Comparison of ENCODE assay signal across 10 cellular contexts in the genomic region with DNA sequence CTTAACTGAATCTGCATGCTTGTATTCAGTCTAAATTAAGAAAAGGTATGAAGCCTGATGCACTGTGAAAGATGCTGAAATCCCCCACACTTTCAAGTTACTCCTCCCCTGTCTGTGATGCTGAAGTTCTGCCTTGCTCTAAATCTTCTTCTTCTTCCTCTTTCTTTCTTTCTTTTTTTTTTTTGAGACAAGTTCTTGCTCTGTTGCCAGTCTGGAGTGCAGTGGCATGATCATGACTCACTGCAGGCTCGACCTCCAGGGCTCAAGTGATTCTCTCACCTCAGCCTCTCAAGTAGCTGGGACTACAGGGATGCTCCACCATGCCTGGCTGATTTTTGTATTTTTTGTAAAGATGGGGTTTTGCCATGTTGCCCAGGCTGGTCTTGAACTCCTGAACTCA.
DNase-seq lines count a peak whose midpoint lies in the region; ATAC-seq and TF ChIP-seq lines count a peak whose summit lies in the region.
"Had no signal": no experiment of that assay in that cellular context is flagged by ENCODE, and none has a peak within 500 bp of the region (broad histone marks: within the 10 kb centered on the region; RNA-seq: fewer than 3 reads in every experiment).

No MANE protein-coding gene starts in this region.

- H3K27me3 ChIP-seq in left ventricle myocardium inferior (ENCODE audit: low read depth): no peaks in the 10 kb centered on the region
- H3K27me3 ChIP-seq in effector memory CD4-positive, alpha-beta T cell (replicated peaks; ENCODE audit: control insufficient read depth, insufficient read depth, low read length, poor library complexity, severe bottlenecking): no peaks in the 10 kb centered on the region
- H3K27me3 ChIP-seq in testis: no peaks in the 10 kb centered on the region
- no peaks in the 10 kb centered on the region for H3K27me3 ChIP-seq in body of pancreas
- H3K27me3 ChIP-seq: esophagus squamous epithelium had no signal

- H3K36me3 ChIP-seq in left ventricle myocardium inferior: no peaks in the 10 kb centered on the region
- H3K36me3 ChIP-seq in effector memory CD4-positive, alpha-beta T cell (ENCODE audit: control insufficient read depth, insufficient read depth, low read length): no peaks in the 10 kb centered on the region
- H3K36me3 ChIP-seq in testis (ENCODE audit: low read depth, missing control alignments): no peaks in the 10 kb centered on the region
- H3K36me3 ChIP-seq in body of pancreas (replicated peaks in 1 of 2; ENCODE audit: insufficient read depth in 1 of 2, low read depth in 2 of 2): no peaks in the 10 kb centered on the region
- H3K36me3 ChIP-seq: esophagus squamous epithelium had no signal

- intact Hi-C loops in left ventricle myocardium inferior (cut with micrococcal nuclease): no loop called here
- intact Hi-C loops in cardiac septum (cut with DNase I): loop anchor here (10.0 kb wide), 2 partner anchors 127 to 877 kb away; no protein-coding TSS in a partner anchor
- intact Hi-C loops in testis (cut with DNase I; ENCODE audit: low total_unique reads): no loop called here
- intact Hi-C loops in body of pancreas (cut with DNase I): no loop called here

- TF ChIP-seq POLR2A in testis (IDR thresholded peaks at IDR 0.05): no peak
- no peak for TF ChIP-seq POLR2A in body of pancreas (IDR thresholded peaks at IDR 0.05)

- no peak for DNase-seq in left ventricle myocardium inferior
- no peak for DNase-seq in cardiac septum (ENCODE audit: low spot score)
- peak; percentile 10 for DNase-seq in UCSD-AML1 (lab: John Stamatoyannopoulos, UW; ENCODE audit: unreplicated experiment)
- DNase-seq in effector memory CD4-positive, alpha-beta T cell: peak in 2 of 3 donors; percentile 31 to 39
- no peak for DNase-seq in testis
- no peak for DNase-seq in NCI-H510A (lab: John Stamatoyannopoulos, UW)
- DNase-seq in body of pancreas: no peak
- DNase-seq in NCI-H146 treated with DMSO at 0.1 percent for 48 hours (lab: John Stamatoyannopoulos, UW; ENCODE audit: unreplicated experiment): no peak
- DNase-seq: esophagus squamous epithelium, NCI-H187 had no signal

- ATAC-seq in body of pancreas: no peak

- H3K27ac ChIP-seq in left ventricle myocardium inferior (replicated peaks): peak overlapping the region; percentile 63
- H3K27ac ChIP-seq in effector memory CD4-positive, alpha-beta T cell (ENCODE audit: insufficient read depth, low read length, poor library complexity, severe bottlenecking): peak overlapping the region; percentile 33
- peak overlapping the region; percentile 21 for H3K27ac ChIP-seq in testis
- no peak overlapping the region for H3K27ac ChIP-seq in body of pancreas

- peak overlapping the region; percentile 58 for H3K4me3 ChIP-seq in left ventricle myocardium inferior
- no peak overlapping the region for H3K4me3 ChIP-seq in effector memory CD4-positive, alpha-beta T cell (ENCODE audit: insufficient read depth, low read depth, low read length, poor library complexity, severe bottlenecking)
- H3K4me3 ChIP-seq in testis: no peak overlapping the region
- H3K4me3 ChIP-seq in body of pancreas: no peak overlapping the region

- H3K4me1 ChIP-seq in left ventricle myocardium inferior: peaks cover 16% of the 10 kb centered on the region
- peaks cover 3% of the 10 kb centered on the region for H3K4me1 ChIP-seq in effector memory CD4-positive, alpha-beta T cell (ENCODE audit: control insufficient read depth, insufficient read depth, low read length, poor library complexity, severe bottlenecking)
- H3K4me1 ChIP-seq in testis: peaks cover 3% of the 10 kb centered on the region
- peaks cover 8% of the 10 kb centered on the region for H3K4me1 ChIP-seq in body of pancreas

- 81 to 92% methylated on average over 1 of the region's 1 CpG for WGBS in testis, 2 donors
- 76 to 89% methylated on average over 1 of the region's 1 CpG for WGBS in body of pancreas, 2 donors

- H3K9me3 ChIP-seq in left ventricle myocardium inferior (replicated peaks) (no peaks in the 10 kb centered on the region), testis (no peaks in the 10 kb centered on the region), body of pancreas (no peaks in the 10 kb centered on the region)
- no peaks in the 10 kb centered on the region for H3K9me3 ChIP-seq in effector memory CD4-positive, alpha-beta T cell (ENCODE audit: control insufficient read depth, low read length)
- H3K9me3 ChIP-seq: esophagus squamous epithelium had no signal

- TF ChIP-seq CTCF in left ventricle myocardium inferior (IDR thresholded peaks at IDR 0.05; ENCODE audit: borderline replicate concordance): no peak
- TF ChIP-seq CTCF in testis (IDR thresholded peaks at IDR 0.05): no peak
- no peak for TF ChIP-seq CTCF in body of pancreas (IDR thresholded peaks at IDR 0.05)

Comparison
In these comparisons a context has a peak if more than half of its experiments do, and no peak if none do; other contexts are left out.
1. DNase-seq: peak in UCSD-AML1 (single experiment) and effector memory CD4-positive, alpha-beta T cell (2 of 3); none in left ventricle myocardium inferior (single experiment), cardiac septum (single experiment), testis (single experiment), NCI-H510A (single experiment), body of pancreas (0 of 4) and NCI-H146 treated with DMSO at 0.1 percent for 48 hours (single experiment).
2. H3K27ac ChIP-seq: peak in left ventricle myocardium inferior (single experiment), effector memory CD4-positive, alpha-beta T cell (single experiment) and testis (2 of 2); none in body of pancreas (0 of 4).